8 cellular contexts compared by ENCODE assay signal in the genomic region with DNA sequence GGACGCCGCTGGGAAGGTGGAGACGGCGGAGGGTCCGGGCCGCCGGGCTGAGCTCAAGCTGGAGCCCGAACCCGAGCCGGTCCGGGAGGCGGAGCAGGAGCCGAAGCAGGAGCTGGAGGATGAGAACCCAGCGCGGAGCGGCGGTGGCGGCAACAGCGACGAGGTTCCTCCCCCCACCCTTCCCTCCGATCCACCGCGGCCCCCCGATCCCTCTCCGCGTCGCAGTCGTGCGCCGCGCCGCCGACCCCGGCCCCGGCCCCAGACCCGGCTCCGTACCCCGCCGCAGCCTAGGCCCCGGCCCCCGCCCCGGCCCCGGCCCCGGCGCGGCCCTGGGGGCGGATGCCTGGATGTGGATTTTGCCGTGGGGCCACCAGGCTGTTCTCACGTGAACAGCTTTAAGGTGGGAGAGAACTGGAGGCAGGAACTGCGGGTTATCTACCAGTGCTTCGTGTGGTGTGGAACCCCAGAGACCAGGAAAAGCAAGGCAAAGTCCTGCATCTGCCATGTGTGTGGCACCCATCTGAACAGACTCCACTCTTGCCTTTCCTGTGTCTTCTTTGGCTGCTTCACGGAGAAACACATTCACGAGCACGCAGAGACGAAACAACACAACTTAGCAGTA. TPM values are rescaled to one million over a fixed set of nuclear protein-coding genes. Genes with fewer than 3 reads are reported as not detected.
DNase-seq lines count a peak whose midpoint lies in the region; ATAC-seq and TF ChIP-seq lines count a peak whose summit lies in the region.

No MANE protein-coding gene starts in this region.

- no peaks in the 10 kb centered on the region for H3K36me3 ChIP-seq in DOHH2 (ENCODE audit: control insufficient read depth, low read length)

- H3K9me3 ChIP-seq in DOHH2 (ENCODE audit: control insufficient read depth, insufficient read depth, low read length) = no peaks in the 10 kb centered on the region

- ATAC-seq in HG02610 (IDR thresholded peaks at IDR 0.05; ENCODE audit: unreplicated experiment) = peak; percentile 2
- ATAC-seq in omental fat pad (ENCODE audit: low FRiP score) = peak; percentile 6
- no peak for ATAC-seq in HG02970 (IDR thresholded peaks at IDR 0.05; ENCODE audit: low FRiP score, unreplicated experiment)

- H3K79me2 ChIP-seq in DOHH2 (ENCODE audit: control insufficient read depth, low read length) = no peaks in the 10 kb centered on the region; the same call in 1 of the 2 replicates

- no peaks in the 10 kb centered on the region for H3K9me2 ChIP-seq in DOHH2 (replicated peaks; ENCODE audit: control insufficient read depth, low read length)

- peak overlapping the region; percentile 67 for H3K4me2 ChIP-seq in DOHH2 (ENCODE audit: low read length)

- peak overlapping the region; percentile 30; the same call in 1 of the 2 replicates for H3K27ac ChIP-seq in DOHH2 (ENCODE audit: low read depth, low read length)

- peak overlapping the region; percentile 75 for H3K4me3 ChIP-seq in DOHH2 (ENCODE audit: low read length)
- peak overlapping the region; percentile 60 for H3K4me3 ChIP-seq in fibroblast of pulmonary artery (replicated peaks; ENCODE audit: low read depth, low read length)

- no peaks in the 10 kb centered on the region for H3K27me3 ChIP-seq in DOHH2 (ENCODE audit: control insufficient read depth, low read length)

- DNase-seq in SW480 (ENCODE audit: low spot score) = peak; percentile 8
- no peak for DNase-seq in fibroblast of pulmonary artery (ENCODE audit: low read depth)
- DNase-seq in omental fat pad (ENCODE audit: low spot score) = no peak
- DNase-seq in NCI-H146 (lab: John Stamatoyannopoulos, UW) = no peak
- DNase-seq in ureter (ENCODE audit: low spot score) = no peak

- peaks cover 5% of the 10 kb centered on the region for H3K4me1 ChIP-seq in DOHH2 (ENCODE audit: control insufficient read depth, low read length)

- no peaks in the 10 kb centered on the region for H3F3A ChIP-seq in DOHH2 (ENCODE audit: control insufficient read depth, insufficient read depth)

- H4K20me1 ChIP-seq in DOHH2 (ENCODE audit: control insufficient read depth, insufficient read depth, low read depth, low read length) = no peaks in the 10 kb centered on the region

- TF ChIP-seq CTCF in DOHH2 (IDR thresholded peaks at IDR 0.05; ENCODE audit: low read depth, low read length, poor library complexity, severe bottlenecking) (no peak), fibroblast of pulmonary artery (IDR thresholded peaks at IDR 0.05; ENCODE audit: low read length, missing control alignments) (no peak), omental fat pad (IDR thresholded peaks at IDR 0.05) (no peak)

RNA-seq across cellular contexts. Expression of a gene that starts 0.5 kb away (rescaled TPM):
- total RNA-seq in omental fat pad = 1 to 10 TPM; 1.6 to 2.8 (median 2.3) TPM
- 2.4 TPM for total RNA-seq in ureter

RNA-seq across cellular contexts. Expression of a gene that starts 42.6 kb away (rescaled TPM):
- total RNA-seq in omental fat pad = 10 to 100 TPM in 1 of 4 donors, 1 to 10 TPM in 3; 6.6 to 15.0 (median 8.0) TPM
- 7.2 TPM for total RNA-seq in ureter

RNA-seq across cellular contexts. Expression of a gene that starts 50.7 kb away (rescaled TPM):
- total RNA-seq in omental fat pad (not detected), ureter (not detected)
